Comparison of ENCODE assay signal across 18 cellular contexts in genomic region chr10:251982-252582, GRCh38.
DNase-seq lines count a peak whose midpoint lies in the region; ATAC-seq, FAIRE-seq and TF ChIP-seq lines count a peak whose summit lies in the region.
"Had no signal": no experiment of that assay in that cellular context is flagged by ENCODE, and none has a peak within 500 bp of the region (broad histone marks: within the 10 kb centered on the region; RNA-seq: fewer than 3 reads in every experiment).

No MANE protein-coding gene starts in this region.

- ATAC-seq in HG02588 (IDR thresholded peaks at IDR 0.05; ENCODE audit: unreplicated experiment) (no peak), right cardiac atrium (no peak)
- ATAC-seq: A549, GM12878, HepG2 had no signal

- H2BK12ac ChIP-seq in trophoblast cell (ENCODE audit: low read length) = no peak overlapping the region

- H2AK5ac ChIP-seq in trophoblast cell (ENCODE audit: low read length) = no peak overlapping the region

- H3K14ac ChIP-seq in trophoblast cell (ENCODE audit: low read length) = no peak overlapping the region

- no peaks in the 10 kb centered on the region for H3K27me3 Mint-ChIP-seq in activated CD4-positive, alpha-beta T cell treated with anti-CD3 and anti-CD28 coated beads, Interleukin-2, amount 10 ng/mL, durations not matched to agents 24 days and 14 days
- H3K27me3 Mint-ChIP-seq: CD4-positive, alpha-beta memory T cell; IgD-negative memory B cell had no signal

- H3K79me2 ChIP-seq in trophoblast cell (ENCODE audit: control insufficient read depth, insufficient read depth, low read length, poor library complexity) = no peaks in the 10 kb centered on the region

- no peak overlapping the region for H3K9ac ChIP-seq in trophoblast cell (ENCODE audit: low read length)

- H3K4me1 ChIP-seq in trophoblast cell (ENCODE audit: control insufficient read depth in 1 of 2, insufficient read depth in 2 of 2, low read length in 2 of 2) (no peaks in the 10 kb centered on the region), right cardiac atrium (ENCODE audit: control insufficient read depth, insufficient read depth, low read length) (no peaks in the 10 kb centered on the region)
- H3K4me1 ChIP-seq: A549 had no signal

- intact Hi-C loops in activated CD4-positive, alpha-beta T cell treated with anti-CD3 and anti-CD28 coated beads, Interleukin-2, amount 10 ng/mL, durations not matched to agents 24 days and 14 days (cut with micrococcal nuclease) = no loop called here
- intact Hi-C loops in right cardiac atrium (cut with DNase I) = no loop called here

- H4K12ac ChIP-seq in trophoblast cell (ENCODE audit: low read depth, low read length) = peak overlapping the region; percentile 72

- H3K27me3 ChIP-seq in bronchial epithelial cell (ENCODE audit: control insufficient read depth, insufficient read depth, low read length) (no peaks in the 10 kb centered on the region), trophoblast cell (ENCODE audit: insufficient read depth, low read length) (no peaks in the 10 kb centered on the region), right cardiac atrium (ENCODE audit: control insufficient read depth, insufficient read depth) (no peaks in the 10 kb centered on the region)

- H3K18ac ChIP-seq in trophoblast cell (ENCODE audit: low read length) = no peak overlapping the region

- H3K79me1 ChIP-seq in trophoblast cell (ENCODE audit: low read length) = no peaks in the 10 kb centered on the region

- no peak overlapping the region for H3K4ac ChIP-seq in trophoblast cell (ENCODE audit: low read depth, low read length)

- TF ChIP-seq CTCF in bronchial epithelial cell (IDR thresholded peaks at IDR 0.05; ENCODE audit: insufficient read depth, low read length, severe bottlenecking) = no peak

- H3K27ac ChIP-seq in trophoblast cell (ENCODE audit: low read depth, low read length) (no peak overlapping the region), right cardiac atrium (ENCODE audit: low read length) (no peak overlapping the region)
- H3K27ac ChIP-seq: 22Rv1, A549, C4-2B had no signal

- H3K4me1 Mint-ChIP-seq in activated CD4-positive, alpha-beta T cell treated with anti-CD3 and anti-CD28 coated beads, Interleukin-2, amount 10 ng/mL, durations not matched to agents 24 days and 14 days = no peaks in the 10 kb centered on the region
- H3K4me1 Mint-ChIP-seq: CD4-positive, alpha-beta memory T cell had no signal

- H3K4me3 ChIP-seq in bronchial epithelial cell (ENCODE audit: low read depth, low read length) = no peak overlapping the region
- H3K4me3 ChIP-seq in trophoblast cell (ENCODE audit: low read depth, low read length) = no peak overlapping the region
- H3K4me3 ChIP-seq in right cardiac atrium (ENCODE audit: low read length) = no peak overlapping the region
- H3K4me3 ChIP-seq: A549, GM12878 had no signal

- H2AFZ ChIP-seq in trophoblast cell (ENCODE audit: insufficient read depth, low read length, poor library complexity) = no peak overlapping the region

- no peak overlapping the region for H3K23ac ChIP-seq in trophoblast cell (ENCODE audit: low read length)

- no peak overlapping the region for H4K91ac ChIP-seq in trophoblast cell (ENCODE audit: low read depth, low read length)

- no peak overlapping the region for H3K4me3 Mint-ChIP-seq in activated CD4-positive, alpha-beta T cell treated with anti-CD3 and anti-CD28 coated beads, Interleukin-2, amount 10 ng/mL, durations not matched to agents 24 days and 14 days
- H3K4me3 Mint-ChIP-seq: CD4-positive, alpha-beta memory T cell; IgD-negative memory B cell had no signal

- no peak overlapping the region for H3K27ac Mint-ChIP-seq in activated CD4-positive, alpha-beta T cell treated with anti-CD3 and anti-CD28 coated beads, Interleukin-2, amount 10 ng/mL, durations not matched to agents 24 days and 14 days
- H3K27ac Mint-ChIP-seq: IgD-negative memory B cell had no signal

- no peaks in the 10 kb centered on the region for H3K9me3 ChIP-seq in trophoblast cell (ENCODE audit: insufficient read depth, low read depth, low read length)
- no peaks in the 10 kb centered on the region for H3K9me3 ChIP-seq in right cardiac atrium (ENCODE audit: control insufficient read depth, low read length)
- H3K9me3 ChIP-seq: A549 had no signal

- H3K36me3 Mint-ChIP-seq in activated CD4-positive, alpha-beta T cell treated with anti-CD3 and anti-CD28 coated beads, Interleukin-2, amount 10 ng/mL, durations not matched to agents 24 days and 14 days (ENCODE audit: low read depth) = peaks cover 38% of the 10 kb centered on the region

- WGBS in trophoblast cell (ENCODE audit: extremely low coverage, insufficient coverage, insufficient read length) = no CpG with 5 or more reads among the region's 13 CpGs
- 92% methylated on average over 13 of the region's 13 CpGs for WGBS in right cardiac atrium

- no peak overlapping the region for H2BK5ac ChIP-seq in trophoblast cell (ENCODE audit: low read depth, low read length, poor library complexity)

- no peak overlapping the region for H4K8ac ChIP-seq in trophoblast cell (ENCODE audit: low read depth, low read length)

- FAIRE-seq in bronchial epithelial cell (lab: Jason Lieb, UNC) = peak; percentile 52
- FAIRE-seq: A549, GM12878, HepG2 had no signal

- H3K36me3 ChIP-seq in bronchial epithelial cell (ENCODE audit: control insufficient read depth, insufficient read depth, low read length) (peaks cover 9% of the 10 kb centered on the region), trophoblast cell (ENCODE audit: control insufficient read depth in 1 of 2, insufficient read depth in 2 of 2, low read length in 2 of 2) (peaks cover 14 to 29% of the 10 kb centered on the region in 2 experiments)

- H3K4me2 ChIP-seq in trophoblast cell (ENCODE audit: low read length) = no peak overlapping the region
- H3K4me2 ChIP-seq: A549 had no signal

- no peaks in the 10 kb centered on the region for H3K9me3 Mint-ChIP-seq in activated CD4-positive, alpha-beta T cell treated with anti-CD3 and anti-CD28 coated beads, Interleukin-2, amount 10 ng/mL, durations not matched to agents 24 days and 14 days
- H3K9me3 Mint-ChIP-seq: CD4-positive, alpha-beta memory T cell; IgD-negative memory B cell had no signal

- DNase-seq in NCI-H2171 treated with DMSO at 0.1 percent for 48 hours (lab: John Stamatoyannopoulos, UW) = peak; percentile 32
- DNase-seq in NCI-H2171 (lab: John Stamatoyannopoulos, UW) = no peak
- no peak for DNase-seq in bronchial epithelial cell (ENCODE audit: low read depth)
- DNase-seq in trophoblast cell = no peak
- no peak for DNase-seq in activated CD4-positive, alpha-beta T cell treated with anti-CD3 and anti-CD28 coated beads, Interleukin-2, amount 10 ng/mL, durations not matched to agents 24 days and 14 days
- no peak for DNase-seq in right cardiac atrium
- DNase-seq: AML-193; CD4-positive, alpha-beta memory T cell; DMS79 treated with DMSO at 0.1 percent for 48 hours; GOT3; H7 had no signal

- H2BK120ac ChIP-seq in trophoblast cell (ENCODE audit: insufficient read depth, low read length, poor library complexity) = no peak overlapping the region
